Comparison of ENCODE assay signal across 9 cellular contexts in genomic region chr19:35114656-35115537, GRCh38. TPM values are rescaled to one million over a fixed set of nuclear protein-coding genes. Genes with fewer than 3 reads are reported as not detected.
DNase-seq lines count a peak whose midpoint lies in the region; ATAC-seq, FAIRE-seq and TF ChIP-seq lines count a peak whose summit lies in the region.
"Had no signal": no experiment of that assay in that cellular context is flagged by ENCODE, and none has a peak within 500 bp of the region (broad histone marks: within the 10 kb centered on the region; RNA-seq: fewer than 3 reads in every experiment).

No MANE protein-coding gene starts in this region.

- H3K9me3 Mint-ChIP-seq in activated B cell treated with CpG ODN at 0.5 μM for 24 hours: no peaks in the 10 kb centered on the region

- no peaks in the 10 kb centered on the region for H3K36me3 ChIP-seq in small intestine (ENCODE audit: control insufficient read depth in 2 of 2, insufficient read depth in 2 of 2, low read length in 2 of 2)

- H3K9me3 ChIP-seq in small intestine (ENCODE audit: control insufficient read depth, low read depth): no peaks in the 10 kb centered on the region

- no peaks in the 10 kb centered on the region for H3K27me3 ChIP-seq in small intestine (ENCODE audit: control insufficient read depth in 2 of 2, insufficient read depth in 2 of 2, low read length in 2 of 2)

- FAIRE-seq in D721Med (lab: Jason Lieb, UNC): no peak
- no peak for FAIRE-seq in small intestine (lab: Jason Lieb, UNC)

- intact Hi-C loops in activated B cell treated with CpG ODN at 0.5 μM for 24 hours (cut with micrococcal nuclease): loop anchor here (1.0 kb wide), 4 partner anchors 20 to 102 kb away; partner anchors contain the start of gene LGI4

- peak; percentile 97 for DNase-seq in D721Med (ENCODE audit: insufficient read length, low spot score)
- peak; percentile 12 for DNase-seq in KG1 (lab: John Stamatoyannopoulos, UW)
- peak; percentile 75 for DNase-seq in activated B cell treated with CpG ODN at 0.5 μM for 24 hours
- peak in 60 of 61 donors; percentile 32 to 93 (median 86) for DNase-seq in caudate nucleus (lab: John Stamatoyannopoulos, UW)
- DNase-seq in iPS-NIHi7 (ENCODE audit: extremely low spot score): peak; percentile 93
- DNase-seq in small intestine: peak; percentile 45

- no peak overlapping the region for H3K4me3 Mint-ChIP-seq in activated B cell treated with CpG ODN at 0.5 μM for 24 hours

- peak overlapping the region in 1 of 2 donors; percentile 16 for H3K4me3 ChIP-seq in small intestine (ENCODE audit: low read depth in 1 of 2, low read length in 2 of 2)

- CTCF ChIA-PET in activated B cell treated with CpG ODN at 0.5 μM for 24 hours (lab: Charles Lee): interaction anchor here (0.8 to 2.4 kb wide), 4 partner anchors 10 to 101 kb away, joined by 3 to 7 read pairs (median 4); no protein-coding TSS in a partner anchor

- ATAC-seq in activated B cell treated with CpG ODN at 0.5 μM for 24 hours (ENCODE audit: low read depth) (peak; percentile 89), GM21825 (IDR thresholded peaks at IDR 0.05; ENCODE audit: unreplicated experiment) (no peak), GM18519 (IDR thresholded peaks at IDR 0.05; ENCODE audit: low FRiP score, unreplicated experiment) (no peak)

- H3K27ac Mint-ChIP-seq in activated B cell treated with CpG ODN at 0.5 μM for 24 hours: no peak overlapping the region

- H3K4me1 ChIP-seq in small intestine (ENCODE audit: control insufficient read depth in 2 of 2, insufficient read depth in 1 of 2, low read depth in 1 of 2, low read length in 1 of 2): no peaks in the 10 kb centered on the region

- POLR2A ChIA-PET in activated B cell treated with CpG ODN at 0.5 μM for 24 hours (lab: Charles Lee): interaction anchor here (1.3 kb wide), 1 partner anchor 153 kb away, joined by 3 read pairs; no protein-coding TSS in a partner anchor

- no peaks in the 10 kb centered on the region for H3K36me3 Mint-ChIP-seq in activated B cell treated with CpG ODN at 0.5 μM for 24 hours (ENCODE audit: low read depth)

- peaks cover 4% of the 10 kb centered on the region for H3K27me3 Mint-ChIP-seq in activated B cell treated with CpG ODN at 0.5 μM for 24 hours

- 11 to 19% (median 17%) methylated on average over 27 of the region's 27 CpGs for WGBS in small intestine, 3 donors

- H3K27ac ChIP-seq in caudate nucleus (ENCODE audit: low read depth, low read length): peak overlapping the region; percentile 98
- H3K27ac ChIP-seq in small intestine (ENCODE audit: low read depth in 1 of 2, low read length in 1 of 2): peak overlapping the region; percentile 24 to 28

- TF ChIP-seq CTCF in D721Med (IDR thresholded peaks at IDR 0.05; ENCODE audit: insufficient read depth, missing control alignments) (peak; percentile 89), activated B cell treated with CpG ODN at 0.5 μM for 24 hours (IDR thresholded peaks at IDR 0.05) (peak; percentile 49)

- H3K4me1 Mint-ChIP-seq in activated B cell treated with CpG ODN at 0.5 μM for 24 hours: peaks cover 4% of the 10 kb centered on the region

RNA-seq across cellular contexts. Expression of gene FXYD3, which starts 0.7 kb away (rescaled TPM):
- total RNA-seq in activated B cell treated with CpG ODN at 0.5 μM for 24 hours: not detected in 2 replicates
- 100 to 1,000 TPM in 2 of 3 donors, 10 to 100 TPM in 1; 72.7 to 119 (median 117) TPM for polyA plus RNA-seq in small intestine
- total RNA-seq: activated CD8-positive, alpha-beta memory T cell treated with anti-CD3 and anti-CD28 coated beads for 36 hours had no signal

RNA-seq across cellular contexts. Expression of gene LGI4, which starts 20.0 kb away (rescaled TPM):
- not detected in 2 replicates for total RNA-seq in activated B cell treated with CpG ODN at 0.5 μM for 24 hours
- 10 to 100 TPM in 1 of 3 donors, 1 to 10 TPM in 1, under 1 TPM in 1; 0.45 to 14.5 (median 1.1) TPM for polyA plus RNA-seq in small intestine
- total RNA-seq: activated CD8-positive, alpha-beta memory T cell treated with anti-CD3 and anti-CD28 coated beads for 36 hours had no signal

RNA-seq across cellular contexts. Expression of gene FXYD1, which starts 23.7 kb away (rescaled TPM):
- 1.1 TPM in 2 replicates for total RNA-seq in activated B cell treated with CpG ODN at 0.5 μM for 24 hours
- polyA plus RNA-seq in small intestine: 10 to 100 TPM in 1 of 3 donors, 1 to 10 TPM in 1, not detected in 1; 7.3 to 25.4 TPM
- total RNA-seq: activated CD8-positive, alpha-beta memory T cell treated with anti-CD3 and anti-CD28 coated beads for 36 hours had no signal

RNA-seq across cellular contexts. Expression of gene FXYD7, which starts 28.2 kb away (rescaled TPM):
- total RNA-seq in activated B cell treated with CpG ODN at 0.5 μM for 24 hours: 2.2 and 3.0 TPM in 2 replicates
- polyA plus RNA-seq in small intestine: under 1 TPM in 1 of 3 donors, not detected in 2; 0.24 TPM
- total RNA-seq: activated CD8-positive, alpha-beta memory T cell treated with anti-CD3 and anti-CD28 coated beads for 36 hours had no signal

RNA-seq across cellular contexts. Expression of gene FXYD5, which starts 39.6 kb away (rescaled TPM):
- total RNA-seq in activated B cell treated with CpG ODN at 0.5 μM for 24 hours: 103 and 125 TPM in 2 replicates
- 10 to 100 TPM in 2 of 3 donors, 1 to 10 TPM in 1; 3.4 to 60.5 (median 19.7) TPM for polyA plus RNA-seq in small intestine

Comparison
In these comparisons a context has a peak if more than half of its experiments do, and no peak if none do; other contexts are left out.
1. DNase-seq: peak in every context shown above with its lines; median percentile 97 in D721Med; 93 in iPS-NIHi7; 86 in caudate nucleus; 75 in activated B cell treated with CpG ODN at 0.5 μM for 24 hours; 45 in small intestine; 12 in KG1.